27 cellular contexts compared by ENCODE assay signal in the genomic region with DNA sequence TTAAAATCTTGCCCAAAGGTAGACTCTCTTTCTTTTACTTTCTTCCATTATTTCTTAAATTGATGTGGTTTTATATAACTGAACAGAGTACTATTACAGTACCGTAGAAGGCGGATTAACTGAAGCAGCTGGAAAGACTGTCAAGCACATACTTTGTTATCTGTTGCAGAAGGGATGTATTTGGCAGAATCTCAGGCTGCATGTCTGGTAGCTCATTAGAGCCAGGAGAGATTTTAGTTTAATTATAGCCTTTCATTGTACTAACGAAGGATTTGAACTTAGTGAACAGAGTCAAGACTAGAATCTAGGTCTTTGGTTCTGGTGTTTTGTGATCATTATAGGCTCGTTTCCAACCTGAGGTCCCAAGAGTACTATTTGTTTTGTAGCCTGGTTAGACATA. TPM values are rescaled to one million over a fixed set of nuclear protein-coding genes. Genes with fewer than 3 reads are reported as not detected.
DNase-seq lines count a peak whose midpoint lies in the region; ATAC-seq, FAIRE-seq and TF ChIP-seq lines count a peak whose summit lies in the region.
"Had no signal": no experiment of that assay in that cellular context is flagged by ENCODE, and none has a peak within 500 bp of the region (broad histone marks: within the 10 kb centered on the region; RNA-seq: fewer than 3 reads in every experiment).

No MANE protein-coding gene starts in this region.

- POLR2A ChIA-PET in GM12878 (lab: Charles Lee), result interaction anchor here (0.6 kb wide), 1 partner anchor 988 kb away, joined by 3 read pairs; no protein-coding TSS in a partner anchor

- H3K36me3 Mint-ChIP-seq in endothelial cell (ENCODE audit: low read depth, unreplicated experiment), result peaks cover 73% of the 10 kb centered on the region

- intact Hi-C loops in GM12878 (cut with micrococcal nuclease; ENCODE audit: unreplicated experiment), result no loop called here

- CTCF ChIA-PET in GM12878 (lab: Yijun Ruan, JAX), result interaction anchor here (0.6 kb wide), 1 partner anchor 869 kb away, joined by 3 read pairs; no protein-coding TSS in a partner anchor

- FAIRE-seq in GM12878 (lab: Jason Lieb, UNC), result no peak
- no peak for FAIRE-seq in RCC 7860 (lab: Jason Lieb, UNC)
- FAIRE-seq: A204.1, GM12891, GM19239 had no signal

- H4K20me1 ChIP-seq in GM12878 (ENCODE audit: control insufficient read depth, insufficient read depth), result no peaks in the 10 kb centered on the region
- H4K20me1 ChIP-seq: BLaER1 had no signal

- SMC1A ChIA-PET in GM12878 (lab: Charles Lee; ENCODE audit: uncharacterized antibody, unreplicated experiment), result no interaction called here

- H3K36me3 ChIP-seq in GM12878 (ENCODE audit: control insufficient read depth in 2 of 2, insufficient read depth in 2 of 2, low read length in 1 of 2) (no peaks in the 10 kb centered on the region), muscle layer of duodenum (ENCODE audit: control insufficient read depth in 1 of 2, insufficient read depth in 2 of 2, low read length in 2 of 2) (peaks cover 34 to 72% of the 10 kb centered on the region in 2 donors)
- H3K36me3 ChIP-seq: BLaER1 had no signal

- H3K4me2 ChIP-seq in GM12878 (ENCODE audit: control insufficient read depth, insufficient read depth), result no peak overlapping the region
- H3K4me2 ChIP-seq: BLaER1 had no signal

- RAD21 ChIA-PET in GM12878 (lab: Charles Lee; ENCODE audit: unreplicated experiment), result no interaction called here

- TF ChIP-seq CTCF in GM12878 (IDR thresholded peaks at IDR 0.05 in 2 of 3, conservative IDR thresholded peaks at IDR 0.05 in 1 of 3; ENCODE audit: control insufficient read depth in 2 of 3, extremely low read depth in 1 of 3, insufficient read depth in 1 of 3, low read depth in 3 of 3, low read length in 3 of 3) (no peak), endothelial cell (IDR thresholded peaks at IDR 0.05; ENCODE audit: unreplicated experiment) (no peak)

- no peak overlapping the region for H3K27ac ChIP-seq in GM12878 (ENCODE audit: control insufficient read depth, insufficient read depth)
- no peak overlapping the region for H3K27ac ChIP-seq in muscle layer of duodenum (ENCODE audit: low read length)
- H3K27ac ChIP-seq: BLaER1 had no signal

- 62% methylated on average over 4 of the region's 4 CpGs for WGBS in GM12878 (ENCODE audit: insufficient coverage, insufficient replicate concordance, low lambda C conversion rate, missing lambda C conversion rate)

- TF ChIP-seq EP300 in GM12878 (IDR thresholded peaks at IDR 0.05; ENCODE audit: borderline replicate concordance in 1 of 2, control insufficient read depth in 1 of 2, low read depth in 2 of 2, low read length in 2 of 2), result no peak

- no peak overlapping the region for H2AFZ ChIP-seq in GM12878 (ENCODE audit: control insufficient read depth, low read depth, low read length)

- in situ Hi-C loops in GM12878 (cut with MboI), result no loop called here

- no peaks in the 10 kb centered on the region for H3K79me2 ChIP-seq in GM12878 (ENCODE audit: control insufficient read depth, insufficient read depth, low read length)

- ATAC-seq in GM12878, result no peak
- no peak for ATAC-seq in HG02623 (IDR thresholded peaks at IDR 0.05; ENCODE audit: unreplicated experiment)

- H3K9ac ChIP-seq in GM12878 (ENCODE audit: control insufficient read depth, insufficient read depth, low read length), result no peak overlapping the region
- H3K9ac ChIP-seq: BLaER1 had no signal

- peaks cover 51% of the 10 kb centered on the region for H3K9me3 Mint-ChIP-seq in endothelial cell (ENCODE audit: unreplicated experiment)

- H3K4me3 Mint-ChIP-seq in endothelial cell (ENCODE audit: unreplicated experiment), result peak overlapping the region; percentile 65
- H3K4me3 Mint-ChIP-seq: CD14-positive monocyte; CD4-positive, alpha-beta memory T cell; CD4-positive, CD25-positive, alpha-beta regulatory T cell; CD8-positive, alpha-beta memory T cell had no signal

- no peak for TF ChIP-seq RAD21 in GM12878 (IDR thresholded peaks at IDR 0.05; ENCODE audit: insufficient read depth, low read depth, low read length)

- H3K27me3 Mint-ChIP-seq in endothelial cell (ENCODE audit: unreplicated experiment), result no peaks in the 10 kb centered on the region
- H3K27me3 Mint-ChIP-seq: CD4-positive, alpha-beta memory T cell; CD4-positive, CD25-positive, alpha-beta regulatory T cell; CD8-positive, alpha-beta memory T cell had no signal

- no TSS peak for BruUV-seq in GM12878 (replicated peaks; lab: Mats Ljungman, UMichigan)

- no peaks in the 10 kb centered on the region for H3K4me1 ChIP-seq in GM12878 (ENCODE audit: control insufficient read depth, insufficient read depth, low read length)
- H3K4me1 ChIP-seq in muscle layer of duodenum (ENCODE audit: control insufficient read depth in 1 of 2, insufficient read depth in 2 of 2, low read length in 2 of 2), result no peaks in the 10 kb centered on the region
- H3K4me1 ChIP-seq: BE2C, BLaER1 had no signal

- H3K27me3 ChIP-seq in GM12878 (replicated peaks in 1 of 2; ENCODE audit: control insufficient read depth in 2 of 2, insufficient read depth in 2 of 2, low read length in 1 of 2) (no peaks in the 10 kb centered on the region), muscle layer of duodenum (ENCODE audit: low read depth, low read length) (no peaks in the 10 kb centered on the region)
- H3K27me3 ChIP-seq: BE2C, BLaER1 had no signal

- H3K9me3 ChIP-seq in GM12878 (replicated peaks; ENCODE audit: control insufficient read depth, insufficient read depth, low read length), result peaks cover 4% of the 10 kb centered on the region; the same call in 1 of the 3 replicates
- H3K9me3 ChIP-seq in muscle layer of duodenum (ENCODE audit: control insufficient read depth in 1 of 2, low read length in 2 of 2), result peaks cover 82 to 91% of the 10 kb centered on the region in 2 donors

- no peaks in the 10 kb centered on the region for H3K4me1 Mint-ChIP-seq in endothelial cell (ENCODE audit: unreplicated experiment)
- H3K4me1 Mint-ChIP-seq: CD14-positive monocyte; CD4-positive, alpha-beta memory T cell; CD4-positive, CD25-positive, alpha-beta regulatory T cell; CD8-positive, alpha-beta memory T cell had no signal

- no peak overlapping the region for H3K27ac Mint-ChIP-seq in endothelial cell (ENCODE audit: unreplicated experiment)
- H3K27ac Mint-ChIP-seq: CD14-positive monocyte; CD4-positive, alpha-beta memory T cell; CD4-positive, CD25-positive, alpha-beta regulatory T cell; CD8-positive, alpha-beta memory T cell had no signal

- H3K4me3 ChIP-seq in GM12878, result no peak overlapping the region
- H3K4me3 ChIP-seq in muscle layer of duodenum (ENCODE audit: low read depth in 1 of 2, low read length in 2 of 2), result peak overlapping the region; percentile 22 to 68
- H3K4me3 ChIP-seq: BLaER1 had no signal

- TF ChIP-seq POLR2A in GM12878 (IDR thresholded peaks at IDR 0.05; ENCODE audit: low read depth, low read length), result no peak

- DNase-seq in GM12878 (ENCODE audit: low read depth, low spot score), result no peak
- DNase-seq in endothelial cell (ENCODE audit: low spot score), result no peak
- no peak for DNase-seq in stimulated activated CD4-positive, alpha-beta T cell treated with anti-CD3 and anti-CD28 coated beads, Interleukin-4, amount 100 ng/mL, for 24 hours
- DNase-seq in hypothalamus (lab: John Stamatoyannopoulos, UW), result no peak
- no peak for DNase-seq in RCC 7860 (ENCODE audit: low spot score)
- DNase-seq: 8988T; ACHN; BE2C; C1 segment of cervical spinal cord; CD4-positive, alpha-beta memory T cell; CD4-positive, CD25-positive, alpha-beta regulatory T cell; CD8-positive, alpha-beta memory T cell; COR-L47; DMS 273 treated with DMSO at 0.1 percent for 48 hours; DMS153; DMS53; DMS79; DND-41; EL; GDM1 had no signal

TF ChIP-seq in GM12878, 131 proteins besides CTCF, POLR2A, EP300 and RAD21 (continues in another document):
- TF ChIP-seq KAT2A (conservative IDR thresholded peaks at IDR 0.05; ENCODE audit: control insufficient read depth, low read depth, low read length), result no peak

RNA-seq across cellular contexts. Expression of gene ZNF354C, which starts 20.6 kb away (rescaled TPM):
- not detected in 2 replicates for total RNA-seq in GM12878 (2013; cell fraction: nucleolus; rRNA removed)
- total RNA-seq in GM12878 (2014; rRNA removed) (not detected in 2 replicates), GM12878 (2014; rRNA removed; fragmentation: Illumina TruSeq; extraction: Trizol) (not detected in 2 replicates), GM12878 (2021) (0.03 TPM in 1 of 2 replicates, not detected in the other), endothelial cell (ENCODE audit: unreplicated experiment) (6.0 TPM)
- not detected for polyA plus RNA-seq in GM12878 (2011; ENCODE audit: low read depth)
- polyA plus RNA-seq in GM12878 (2011; rRNA removed) (0.01 and 0.03 TPM in 2 replicates), GM12878 (2014; fragmentation: Illumina TruSeq; extraction: Trizol) (not detected in 2 replicates), GM12878 (2014; fragmentation: Nextera tagmentation; extraction: Ambion mirVana) (under 1 TPM in 1 of 2 experiments, not detected in 1; 0.02 TPM), GM12878 (2014; rRNA removed) (not detected in 2 replicates), GM12878 (2016; fragmentation: Nextera tagmentation; extraction: Ambion mirVana) (not detected)
- polyA plus RNA-seq in GM12878 (2011; cell fraction: cytosol; rRNA removed), result 0.02 TPM in 1 of 2 replicates, not detected in the other
- 0.01 and 0.03 TPM in 2 replicates for polyA plus RNA-seq in GM12878 (2011; cell fraction: nucleus; rRNA removed)
- 0.04 and 0.09 TPM in 2 replicates for polyA plus RNA-seq in GM12878 (2012)
- polyA minus RNA-seq in GM12878 (2011; rRNA and poly(A)+ RNA removed), result 0.07 TPM in 1 of 2 replicates, not detected in the other
- not detected in 2 replicates for polyA minus RNA-seq in GM12878 (2011; cell fraction: cytosol; rRNA and poly(A)+ RNA removed)
- polyA minus RNA-seq in GM12878 (2011; cell fraction: nucleus; rRNA and poly(A)+ RNA removed), result not detected in 2 replicates

RNA-seq across cellular contexts. Expression of gene ZNF879, which starts 57.1 kb away (rescaled TPM):
- 0.12 TPM in 1 of 2 replicates, not detected in the other for total RNA-seq in GM12878 (2013; cell fraction: nucleolus; rRNA removed)
- total RNA-seq in GM12878 (2014; rRNA removed) (not detected in 2 replicates), GM12878 (2014; rRNA removed; fragmentation: Illumina TruSeq; extraction: Trizol) (not detected in 2 replicates), GM12878 (2021) (not detected in 2 replicates), endothelial cell (ENCODE audit: unreplicated experiment) (5.9 TPM)
- polyA plus RNA-seq in GM12878 (2011; ENCODE audit: low read depth), result not detected
- polyA plus RNA-seq in GM12878 (2011; rRNA removed) (0.03 TPM in 1 of 2 replicates, not detected in the other), GM12878 (2014; fragmentation: Illumina TruSeq; extraction: Trizol) (not detected in 2 replicates), GM12878 (2014; fragmentation: Nextera tagmentation; extraction: Ambion mirVana) (not detected), GM12878 (2014; rRNA removed) (not detected in 2 replicates), GM12878 (2016; fragmentation: Nextera tagmentation; extraction: Ambion mirVana) (not detected)
- polyA plus RNA-seq in GM12878 (2011; cell fraction: cytosol; rRNA removed), result 0.08 TPM in 1 of 2 replicates, not detected in the other
- polyA plus RNA-seq in GM12878 (2011; cell fraction: nucleus; rRNA removed), result 0.03 TPM in 1 of 2 replicates, not detected in the other
- not detected in 2 replicates for polyA plus RNA-seq in GM12878 (2012)
- not detected in 2 replicates for polyA minus RNA-seq in GM12878 (2011; rRNA and poly(A)+ RNA removed)
- polyA minus RNA-seq in GM12878 (2011; cell fraction: cytosol; rRNA and poly(A)+ RNA removed), result not detected in 2 replicates
- polyA minus RNA-seq in GM12878 (2011; cell fraction: nucleus; rRNA and poly(A)+ RNA removed), result not detected in 2 replicates
